Comparison of ENCODE assay signal across 17 cellular contexts in the genomic region with DNA sequence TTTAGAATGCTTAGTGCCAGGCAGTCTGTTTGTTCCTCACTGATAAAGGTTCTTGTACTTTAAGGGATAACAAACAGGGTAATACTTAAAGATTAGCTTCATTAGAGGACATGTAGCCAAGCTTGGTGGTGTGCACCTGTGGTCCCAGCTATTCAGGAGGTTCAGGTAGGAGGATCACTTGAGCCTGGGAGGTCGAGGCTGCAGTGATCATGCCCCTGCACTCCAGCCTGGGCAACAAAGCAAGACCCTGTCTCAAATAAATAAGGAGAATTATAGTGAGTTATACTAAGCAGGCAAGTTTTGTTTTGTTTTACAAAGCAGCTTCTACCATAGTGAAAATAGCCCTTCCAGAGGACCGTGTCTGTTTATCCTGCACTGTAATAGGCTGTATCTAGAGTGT. TPM values are rescaled to one million over a fixed set of nuclear protein-coding genes. Genes with fewer than 3 reads are reported as not detected.
A peak's percentile ranks its signal among the peaks of the same experiment; 100 is the strongest.
DNase-seq lines count a peak whose midpoint lies in the region; ATAC-seq, FAIRE-seq and TF ChIP-seq lines count a peak whose summit lies in the region.
"Had no signal": no experiment of that assay in that cellular context is flagged by ENCODE, and none has a peak within 500 bp of the region (broad histone marks: within the 10 kb centered on the region; RNA-seq: fewer than 3 reads in every experiment).

No MANE protein-coding gene starts in this region.

- H3K9me3 Mint-ChIP-seq in IgD-negative memory B cell: no peaks in the 10 kb centered on the region
- H3K9me3 Mint-ChIP-seq: H9 had no signal

- FAIRE-seq in K562 (lab: Jason Lieb, UNC): no peak
- no peak for FAIRE-seq in RCC 7860 (lab: Jason Lieb, UNC)

- TF ChIP-seq RAD21 in K562 (CRISPR knock-in tag; conservative IDR thresholded peaks at IDR 0.05 in 1 of 2, IDR thresholded peaks at IDR 0.05 in 1 of 2): no peak

- H3K27me3 ChIP-seq in DND-41 (ENCODE audit: insufficient read depth, low read length, poor library complexity) (no peaks in the 10 kb centered on the region), K562 (ENCODE audit: control insufficient read depth in 2 of 2, insufficient read depth in 2 of 2, low read length in 2 of 2) (no peaks in the 10 kb centered on the region), osteoblast (ENCODE audit: insufficient read depth, low read length) (no peaks in the 10 kb centered on the region), PC-9 (ENCODE audit: insufficient read depth, low read depth) (no peaks in the 10 kb centered on the region)
- H3K27me3 ChIP-seq: BLaER1 treated with 17β-estradiol and CSF1 and Interleukin-3, amounts not matched to agents 10 nM and 100 nM had no signal

- peaks cover 59% of the 10 kb centered on the region for H4K20me1 ChIP-seq in DND-41 (ENCODE audit: insufficient read depth, low read length)
- H4K20me1 ChIP-seq in K562 (replicated peaks; ENCODE audit: control insufficient read depth, insufficient read depth, low read length): 0 out of 2 replicates have a peak, but pooled peaks cover 5% of the 10 kb centered on the region
- H4K20me1 ChIP-seq in osteoblast (ENCODE audit: insufficient read depth, low read length): peaks cover 23% of the 10 kb centered on the region
- H4K20me1 ChIP-seq in PC-9 (ENCODE audit: insufficient read depth): peaks cover 15% of the 10 kb centered on the region; the same call in 1 of the 2 replicates

- ATAC-seq in DND-41 (ENCODE audit: insufficient read depth, low read depth): no peak
- ATAC-seq in K562: no peak

- H3K9me1 ChIP-seq in K562 (ENCODE audit: control insufficient read depth, insufficient read depth, low read length): no peaks in the 10 kb centered on the region

- H3K4me3 Mint-ChIP-seq in IgD-negative memory B cell: no peak overlapping the region

- H3K9ac ChIP-seq in DND-41 (ENCODE audit: low read depth, low read length) (no peak overlapping the region), K562 (ENCODE audit: insufficient read depth in 1 of 2, low read depth in 2 of 2, low read length in 2 of 2) (no peak overlapping the region)
- H3K9ac ChIP-seq: BLaER1 treated with 17β-estradiol and CSF1 and Interleukin-3, amounts not matched to agents 10 nM and 100 nM had no signal

- TF ChIP-seq CTCF in DND-41 (IDR thresholded peaks at IDR 0.05; ENCODE audit: borderline replicate concordance, extremely low read depth, low read length, poor library complexity, severe bottlenecking) (no peak), K562 (IDR thresholded peaks at IDR 0.05 in 2 of 3, conservative IDR thresholded peaks at IDR 0.05 in 1 of 3; ENCODE audit: insufficient read depth in 2 of 3, low read depth in 1 of 3, low read length in 3 of 3) (no peak), osteoblast (IDR thresholded peaks at IDR 0.05; ENCODE audit: extremely low read depth, low read depth, low read length) (no peak), PC-9 (conservative IDR thresholded peaks at IDR 0.05) (no peak)

- H3K4me2 ChIP-seq in DND-41 (ENCODE audit: insufficient read depth, low read length) (peak overlapping the region; percentile 31; the same call in 1 of the 2 replicates), K562 (ENCODE audit: insufficient read depth, low read length) (peak overlapping the region; percentile 44), osteoblast (ENCODE audit: insufficient read depth, low read length) (peak overlapping the region; percentile 51), PC-9 (no peak overlapping the region)

- no peak overlapping the region for H3K4me3 ChIP-seq in DND-41 (ENCODE audit: low read depth in 1 of 2, low read length in 2 of 2)
- H3K4me3 ChIP-seq in K562: no peak overlapping the region
- no peak overlapping the region for H3K4me3 ChIP-seq in osteoblast (ENCODE audit: insufficient read depth, low read length)
- no peak overlapping the region for H3K4me3 ChIP-seq in PC-9
- H3K4me3 ChIP-seq: BLaER1 treated with 17β-estradiol and CSF1 and Interleukin-3, amounts not matched to agents 10 nM and 100 nM had no signal

- H3K27ac Mint-ChIP-seq in IgD-negative memory B cell: peak overlapping the region in 2 of 3 donors; percentile 13 to 25

- no peaks in the 10 kb centered on the region for H3K36me3 Mint-ChIP-seq in IgD-negative memory B cell

- DNase-seq in DND-41: no peak
- DNase-seq in K562 (ENCODE audit: extremely low read depth in 1 of 4, low spot score in 3 of 4): no peak
- DNase-seq in osteoblast (ENCODE audit: insufficient read length, low spot score, missing footprints): no peak
- no peak for DNase-seq in MV-4-11 (lab: John Stamatoyannopoulos, UW)
- DNase-seq in PC-9: no peak
- no peak for DNase-seq in RCC 7860 (ENCODE audit: low spot score)
- DNase-seq: DMS153; H9; KBM-7; NCI-H1105; NCI-H1694 treated with DMSO at 0.1 percent for 48 hours; NCI-H345; NCI-H526 treated with DMSO at 0.1 percent for 48 hours; NK-92 treated with Interleukin-12 subunit alpha and Interleukin-12 subunit beta, amount 100 ng/mL, for 24 hours; Right ventricle myocardium superior had no signal

- no peak for TF ChIP-seq EP300 in K562 (IDR thresholded peaks at IDR 0.05; ENCODE audit: low read length)

- peaks cover 24% of the 10 kb centered on the region for H3K4me1 ChIP-seq in DND-41 (ENCODE audit: insufficient read depth, low read length)
- H3K4me1 ChIP-seq in K562 (replicated peaks in 1 of 2; ENCODE audit: control insufficient read depth in 2 of 2, insufficient read depth in 2 of 2, low read length in 2 of 2): peaks cover 0 to 11% of the 10 kb centered on the region in 2 experiments; a peak in 3 of 5 replicates
- peaks cover 37% of the 10 kb centered on the region for H3K4me1 ChIP-seq in osteoblast (ENCODE audit: insufficient read depth, low read length)
- peaks cover 24% of the 10 kb centered on the region for H3K4me1 ChIP-seq in PC-9 (replicated peaks; ENCODE audit: insufficient read depth)

- TF ChIP-seq POLR2A in K562 (conservative IDR thresholded peaks at IDR 0.05): no peak

- WGBS in K562 (ENCODE audit: insufficient coverage, low coverage, missing lambda C conversion rate): 74% methylated on average over 2 of the region's 2 CpGs

- peaks cover 20 to 39% (median 28%) of the 10 kb centered on the region in 3 donors for H3K4me1 Mint-ChIP-seq in IgD-negative memory B cell

- intact Hi-C loops in K562 (cut with micrococcal nuclease): no loop called here
- intact Hi-C loops in PC-9 (cut with micrococcal nuclease; ENCODE audit: unreplicated experiment): no loop called here

- BruUV-seq in K562 (replicated peaks; lab: Mats Ljungman, UMichigan) (no TSS peak), PC-9 (replicated peaks; lab: Mats Ljungman, UMichigan) (no TSS peak)

- H3K27ac ChIP-seq in DND-41 (ENCODE audit: low read length) (no peak overlapping the region), K562 (ENCODE audit: extremely low read depth, low read depth, low read length) (no peak overlapping the region), osteoblast (ENCODE audit: low read depth, low read length) (peak overlapping the region; percentile 72), PC-9 (no peak overlapping the region)
- H3K27ac ChIP-seq: BLaER1 treated with 17β-estradiol and CSF1 and Interleukin-3, amounts not matched to agents 10 nM and 100 nM had no signal

- CTCF ChIA-PET in K562 (lab: Yijun Ruan, JAX; ENCODE audit: low intra/inter-chr PET ratio): no interaction called here
- CTCF ChIA-PET in PC-9 (lab: Charles Lee): no interaction called here

- H3K36me3 ChIP-seq in DND-41 (ENCODE audit: insufficient read depth, low read length) (peaks cover 39% of the 10 kb centered on the region), K562 (ENCODE audit: control insufficient read depth, insufficient read depth, low read length) (peaks cover 39% of the 10 kb centered on the region; the same call in 2 of the 3 replicates), osteoblast (ENCODE audit: insufficient read depth, low read length) (peaks cover 7% of the 10 kb centered on the region), PC-9 (ENCODE audit: low read depth) (0 out of 2 replicates have a peak, but pooled peaks cover 5% of the 10 kb centered on the region)

- H3K27me3 Mint-ChIP-seq in IgD-negative memory B cell: no peaks in the 10 kb centered on the region

- POLR2A ChIA-PET in K562 (lab: Yijun Ruan, JAX): no interaction called here
- POLR2A ChIA-PET in PC-9 (lab: Charles Lee; ENCODE audit: unreplicated experiment): interaction anchor here (0.6 kb wide), 1 partner anchor 14 kb away, joined by 7 read pairs; the partner anchor contains the start of gene NSUN6

- in situ Hi-C loops in K562 (cut with MboI): no loop called here

- H2AFZ ChIP-seq in DND-41 (ENCODE audit: low read depth, low read length): no peak overlapping the region
- H2AFZ ChIP-seq in K562 (ENCODE audit: low read depth, low read length): no peak overlapping the region
- no peak overlapping the region for H2AFZ ChIP-seq in osteoblast (ENCODE audit: low read length)
- H2AFZ ChIP-seq in PC-9: no peak overlapping the region

- H3K79me2 ChIP-seq in DND-41 (ENCODE audit: insufficient read depth, low read length): peaks cover 92% of the 10 kb centered on the region
- H3K79me2 ChIP-seq in K562 (ENCODE audit: control insufficient read depth, insufficient read depth, low read length): peaks cover 80% of the 10 kb centered on the region
- H3K79me2 ChIP-seq in osteoblast (ENCODE audit: insufficient read depth, low read length): peaks cover 82% of the 10 kb centered on the region
- peaks cover 78% of the 10 kb centered on the region for H3K79me2 ChIP-seq in PC-9 (ENCODE audit: low read depth)

- peaks cover under 1% of the 10 kb centered on the region; the same call in 1 of the 2 replicates for H3F3A ChIP-seq in PC-9 (ENCODE audit: insufficient read depth, low read depth)

- H3K9me3 ChIP-seq in DND-41 (ENCODE audit: insufficient read depth, low read length, severe bottlenecking): no peaks in the 10 kb centered on the region
- H3K9me3 ChIP-seq in K562 (replicated peaks; ENCODE audit: control insufficient read depth, insufficient read depth, low read depth, low read length): no peaks in the 10 kb centered on the region
- no peaks in the 10 kb centered on the region for H3K9me3 ChIP-seq in osteoblast (ENCODE audit: low read depth, low read length)
- H3K9me3 ChIP-seq in PC-9 (ENCODE audit: insufficient read depth, low read depth): no peaks in the 10 kb centered on the region
- H3K9me3 ChIP-seq: BLaER1 treated with 17β-estradiol and CSF1 and Interleukin-3, amounts not matched to agents 10 nM and 100 nM had no signal

- H3K9me2 ChIP-seq in PC-9 (ENCODE audit: insufficient read depth): no peaks in the 10 kb centered on the region

RNA-seq across cellular contexts. Expression of gene ARL5B, which starts 5.8 kb away (rescaled TPM):
- polyA plus RNA-seq in IgD-negative memory B cell (1.6 TPM), K562 (2011; rRNA removed) (16.2 and 20.4 TPM in 2 replicates), K562 (2014; fragmentation: Illumina TruSeq; extraction: Trizol) (12.6 and 15.2 TPM in 2 replicates), K562 (2014; fragmentation: Nextera tagmentation; extraction: Ambion mirVana) (1 to 10 TPM; 4.1 to 4.7 TPM), K562 (2014; rRNA removed) (7.4 and 8.3 TPM in 2 replicates)
- total RNA-seq in K562 (2011; cell fraction: chromatin; rRNA removed; ENCODE audit: low replicate concordance): 5.3 and 20.2 TPM in 2 replicates
- 3.5 and 4.5 TPM in 2 replicates for total RNA-seq in K562 (2011; cell fraction: nucleolus; rRNA removed)
- 10.7 and 22.4 TPM in 2 replicates for total RNA-seq in K562 (2011; cell fraction: nucleoplasm; rRNA removed)
- total RNA-seq in K562 (2014; rRNA removed) (8.4 and 10.0 TPM in 2 replicates), K562 (2014; rRNA removed; fragmentation: Illumina TruSeq; extraction: Trizol) (22.2 and 24.6 TPM in 2 replicates), K562 (2015; rRNA removed; fragmentation: Illumina TruSeq; extraction: Trizol) (15.7 and 17.7 TPM in 2 replicates), K562 (2021) (14.1 and 15.1 TPM in 2 replicates), osteoblast (19.5 and 19.7 TPM in 2 replicates), PC-9 (2021) (11.1 and 15.3 TPM in 2 replicates)
- polyA plus RNA-seq in K562 (2011; cell fraction: cytosol; rRNA removed): 2.2 and 6.8 TPM in 2 replicates
- polyA plus RNA-seq in K562 (2011; cell fraction: nucleus; rRNA removed): 7.5 and 12.7 TPM in 2 replicates
- 9.3 and 12.0 TPM in 2 replicates for polyA plus RNA-seq in K562 (2012)
- polyA minus RNA-seq in K562 (2011; rRNA and poly(A)+ RNA removed): 36.9 and 41.1 TPM in 2 replicates
- polyA minus RNA-seq in K562 (2011; cell fraction: cytosol; rRNA and poly(A)+ RNA removed): 11.4 and 16.8 TPM in 2 replicates
- 9.4 and 18.7 TPM in 2 replicates for polyA minus RNA-seq in K562 (2011; cell fraction: nucleus; rRNA and poly(A)+ RNA removed)

RNA-seq across cellular contexts. Expression of gene NSUN6, which starts 13.7 kb away (rescaled TPM):
- polyA plus RNA-seq in IgD-negative memory B cell (8.6 TPM), K562 (2011; rRNA removed) (27.4 and 33.1 TPM in 2 replicates), K562 (2014; fragmentation: Illumina TruSeq; extraction: Trizol) (22.6 and 24.2 TPM in 2 replicates), K562 (2014; fragmentation: Nextera tagmentation; extraction: Ambion mirVana) (10 to 100 TPM; 12.5 to 19.1 TPM), K562 (2014; rRNA removed) (26.3 and 26.6 TPM in 2 replicates)
- 30.4 and 86.1 TPM in 2 replicates for total RNA-seq in K562 (2011; cell fraction: chromatin; rRNA removed; ENCODE audit: low replicate concordance)
- 27.7 and 31.2 TPM in 2 replicates for total RNA-seq in K562 (2011; cell fraction: nucleolus; rRNA removed)
- 41.6 and 42.2 TPM in 2 replicates for total RNA-seq in K562 (2011; cell fraction: nucleoplasm; rRNA removed)
- total RNA-seq in K562 (2014; rRNA removed) (15.8 and 20.7 TPM in 2 replicates), K562 (2014; rRNA removed; fragmentation: Illumina TruSeq; extraction: Trizol) (31.9 and 35.6 TPM in 2 replicates), K562 (2015; rRNA removed; fragmentation: Illumina TruSeq; extraction: Trizol) (23.1 and 24.4 TPM in 2 replicates), K562 (2021) (15.8 and 18.9 TPM in 2 replicates), osteoblast (4.7 and 6.8 TPM in 2 replicates), PC-9 (2021) (11.9 and 12.9 TPM in 2 replicates)
- 7.0 and 15.7 TPM in 2 replicates for polyA plus RNA-seq in K562 (2011; cell fraction: cytosol; rRNA removed)
- polyA plus RNA-seq in K562 (2011; cell fraction: nucleus; rRNA removed): 32.9 and 39.6 TPM in 2 replicates
- polyA plus RNA-seq in K562 (2012): 14.8 and 18.6 TPM in 2 replicates
- 47.2 and 48.6 TPM in 2 replicates for polyA minus RNA-seq in K562 (2011; rRNA and poly(A)+ RNA removed)
- polyA minus RNA-seq in K562 (2011; cell fraction: cytosol; rRNA and poly(A)+ RNA removed): 16.2 and 21.6 TPM in 2 replicates
- 40.3 and 79.2 TPM in 2 replicates for polyA minus RNA-seq in K562 (2011; cell fraction: nucleus; rRNA and poly(A)+ RNA removed)
